ENCODE assay signal across 13 cellular contexts in genomic region chr7:2468227-2468626, GRCh38. TPM values are rescaled to one million over a fixed set of nuclear protein-coding genes. Genes with fewer than 3 reads are reported as not detected.
DNase-seq lines count a peak whose midpoint lies in the region; ATAC-seq and TF ChIP-seq lines count a peak whose summit lies in the region.
"Had no signal": no experiment of that assay in that cellular context is flagged by ENCODE, and none has a peak within 500 bp of the region (broad histone marks: within the 10 kb centered on the region; RNA-seq: fewer than 3 reads in every experiment).

No MANE protein-coding gene starts in this region.

- no peak for ATAC-seq in SK-N-SH treated with all-trans-retinoic acid at 6 μM for 48 hours
- ATAC-seq in IMR-90 (ENCODE audit: low read depth), result no peak
- ATAC-seq in upper lobe of right lung, result no peak

- H3K36me3 Mint-ChIP-seq in endodermal cell (ENCODE audit: low read depth), result no peaks in the 10 kb centered on the region
- H3K36me3 Mint-ChIP-seq: CD4-positive, alpha-beta memory T cell had no signal

- H3K79me1 ChIP-seq in IMR-90 (ENCODE audit: low read depth in 1 of 2, low read length in 2 of 2), result no peaks in the 10 kb centered on the region

- no peaks in the 10 kb centered on the region for H3K9me1 ChIP-seq in IMR-90 (ENCODE audit: insufficient read depth, low read length)

- no peak overlapping the region for H4K5ac ChIP-seq in IMR-90 (ENCODE audit: low read depth, low read length)

- no peak for TF ChIP-seq POLR2A in IMR-90 (IDR thresholded peaks at IDR 0.05; ENCODE audit: low read depth, low read length)

- no peaks in the 10 kb centered on the region for H3K27me3 ChIP-seq in SK-N-SH (ENCODE audit: insufficient read depth)
- peaks cover 3% of the 10 kb centered on the region; the same call in 1 of the 2 replicates for H3K27me3 ChIP-seq in IMR-90 (ENCODE audit: control insufficient read depth, insufficient read depth, low read length)
- no peaks in the 10 kb centered on the region for H3K27me3 ChIP-seq in endodermal cell (ENCODE audit: control insufficient read depth, insufficient read depth, low read length, poor library complexity, severe bottlenecking)
- H3K27me3 ChIP-seq in parathyroid adenoma (ENCODE audit: control insufficient read depth, insufficient read depth, low read length), result no peaks in the 10 kb centered on the region
- H3K27me3 ChIP-seq in upper lobe of right lung, result no peaks in the 10 kb centered on the region
- H3K27me3 ChIP-seq: BE2C had no signal

- H3K9ac ChIP-seq in SK-N-SH (no peak overlapping the region), IMR-90 (ENCODE audit: low read depth, low read length) (no peak overlapping the region), endodermal cell (ENCODE audit: extremely low read depth, low read length, poor library complexity, severe bottlenecking) (no peak overlapping the region), parathyroid adenoma (no peak overlapping the region)

- DNase-seq in SK-N-SH, result peak; percentile 29
- DNase-seq in IMR-90, result no peak
- DNase-seq in endodermal cell, result peak; percentile 47
- no peak for DNase-seq in A172 (ENCODE audit: low spot score)
- no peak for DNase-seq in upper lobe of right lung
- DNase-seq in NCI-H1417 (lab: John Stamatoyannopoulos, UW), result no peak
- DNase-seq: GF-D8 had no signal

- H2AFZ ChIP-seq in SK-N-SH (ENCODE audit: low read depth) (no peak overlapping the region), IMR-90 (replicated peaks; ENCODE audit: low read length, poor library complexity) (no peak overlapping the region), parathyroid adenoma (no peak overlapping the region)

- dilution Hi-C loops in IMR-90 (cut with HindIII; ENCODE audit: low sequenced_read_pairs, unreplicated experiment), result no loop called here

- no peak overlapping the region for H3K4ac ChIP-seq in IMR-90 (ENCODE audit: low read depth, low read length)

- H3K9me3 Mint-ChIP-seq in endodermal cell, result no peaks in the 10 kb centered on the region
- H3K9me3 Mint-ChIP-seq: CD4-positive, alpha-beta memory T cell had no signal

- no peak overlapping the region for H3K27ac Mint-ChIP-seq in endodermal cell

- TF ChIP-seq EP300 in SK-N-SH (IDR thresholded peaks at IDR 0.05; ENCODE audit: borderline replicate concordance in 1 of 2, low read depth in 1 of 2, low read length in 1 of 2), result no peak

- no peak overlapping the region for H3K4me3 Mint-ChIP-seq in endodermal cell

- no peak overlapping the region for H3K56ac ChIP-seq in IMR-90 (ENCODE audit: extremely low read depth, insufficient read depth, low read length)

- WGBS in SK-N-SH (ENCODE audit: low lambda C conversion rate), result 63% methylated on average over 6 of the region's 7 CpGs
- 62% methylated on average over 3 of the region's 7 CpGs; no CpG with 5 or more reads in 1 of the 2 experiments for WGBS in IMR-90 (ENCODE audit: extremely low coverage in 2 of 2, insufficient read length in 1 of 2), 2 experiments
- 88 to 100% methylated on average over 1 to 7 of the region's 7 CpGs for WGBS in endodermal cell (ENCODE audit: insufficient coverage in 1 of 2, insufficient read length in 1 of 2), 2 experiments

- H3K9me3 ChIP-seq in SK-N-SH, result no peaks in the 10 kb centered on the region
- peaks cover 3% of the 10 kb centered on the region for H3K9me3 ChIP-seq in IMR-90 (ENCODE audit: control insufficient read depth, insufficient read depth, low read length)
- no peaks in the 10 kb centered on the region for H3K9me3 ChIP-seq in endodermal cell (ENCODE audit: control insufficient read depth, low read length)
- no peaks in the 10 kb centered on the region for H3K9me3 ChIP-seq in parathyroid adenoma (ENCODE audit: control insufficient read depth, low read length)
- H3K9me3 ChIP-seq in upper lobe of right lung, result no peaks in the 10 kb centered on the region
- H3K9me3 ChIP-seq: BE2C had no signal

- H3K4me1 ChIP-seq in SK-N-SH (ENCODE audit: control insufficient read depth in 1 of 2, insufficient read depth in 2 of 2, low read depth in 1 of 2, low read length in 1 of 2), result 0 out of 4 replicates have a peak, but pooled peaks cover 0 to 5% of the 10 kb centered on the region in 2 experiments
- peaks cover 6% of the 10 kb centered on the region; the same call in 1 of the 2 replicates for H3K4me1 ChIP-seq in IMR-90 (ENCODE audit: control insufficient read depth, insufficient read depth, low read length)
- no peaks in the 10 kb centered on the region for H3K4me1 ChIP-seq in endodermal cell (ENCODE audit: control insufficient read depth, insufficient read depth, low read length)
- peaks cover 7% of the 10 kb centered on the region for H3K4me1 ChIP-seq in parathyroid adenoma
- peaks cover 7% of the 10 kb centered on the region for H3K4me1 ChIP-seq in upper lobe of right lung

- H3K23ac ChIP-seq in IMR-90 (ENCODE audit: low read depth, low read length), result no peak overlapping the region

- H3K36me3 ChIP-seq in SK-N-SH (replicated peaks in 1 of 2; ENCODE audit: control insufficient read depth in 1 of 2, insufficient read depth in 2 of 2, low read length in 1 of 2), result no peaks in the 10 kb centered on the region
- no peaks in the 10 kb centered on the region for H3K36me3 ChIP-seq in IMR-90 (ENCODE audit: control insufficient read depth, insufficient read depth, low read length)
- H3K36me3 ChIP-seq in endodermal cell (ENCODE audit: control insufficient read depth, insufficient read depth, low read length), result no peaks in the 10 kb centered on the region
- H3K36me3 ChIP-seq in parathyroid adenoma (ENCODE audit: control insufficient read depth, insufficient read depth, low read length), result no peaks in the 10 kb centered on the region
- H3K36me3 ChIP-seq in upper lobe of right lung, result no peaks in the 10 kb centered on the region
- H3K36me3 ChIP-seq: BE2C had no signal

- in situ Hi-C loops in IMR-90 (cut with MboI; ENCODE audit: low sequenced_read_pairs), result no loop called here

- no peak overlapping the region for H2BK20ac ChIP-seq in IMR-90 (ENCODE audit: low read depth, low read length)

- POLR2A ChIA-PET in SK-N-SH (lab: Yijun Ruan, JAX) (interaction anchor here (0.7 to 1.2 kb wide), 3 partner anchors 16 to 114 kb away, joined by 3 to 4 read pairs (median 3); no protein-coding TSS in a partner anchor), IMR-90 (lab: Charles Lee; ENCODE audit: unreplicated experiment) (no interaction called here)

- H4K8ac ChIP-seq in IMR-90 (ENCODE audit: low read depth in 2 of 2, low read length in 2 of 2), result no peak overlapping the region

- no peak for TF ChIP-seq CTCF in SK-N-SH (IDR thresholded peaks at IDR 0.05)
- no peak for TF ChIP-seq CTCF in IMR-90 (conservative IDR thresholded peaks at IDR 0.05; ENCODE audit: low read depth, low read length)
- no peak for TF ChIP-seq CTCF in endodermal cell (conservative IDR thresholded peaks at IDR 0.05)
- TF ChIP-seq CTCF in parathyroid adenoma (IDR thresholded peaks at IDR 0.05), result no peak
- no peak for TF ChIP-seq CTCF in upper lobe of right lung (IDR thresholded peaks at IDR 0.05)

- H2BK15ac ChIP-seq in IMR-90 (ENCODE audit: low read depth, low read length), result no peak overlapping the region

- no peak overlapping the region for H3K18ac ChIP-seq in IMR-90 (ENCODE audit: low read depth, low read length)

- H3K4me1 Mint-ChIP-seq in endodermal cell, result peaks cover 5% of the 10 kb centered on the region

- H4K20me1 ChIP-seq in SK-N-SH (ENCODE audit: insufficient read depth) (no peaks in the 10 kb centered on the region), IMR-90 (ENCODE audit: insufficient read depth, low read length) (no peaks in the 10 kb centered on the region)

- BruUV-seq in IMR-90 (replicated peaks; lab: Mats Ljungman, UMichigan), result no TSS peak

- intact Hi-C loops in IMR-90 (cut with micrococcal nuclease), result loop anchor here (2.0 to 5.0 kb wide), 2 partner anchors 17 to 221 kb away; no protein-coding TSS in a partner anchor
- intact Hi-C loops in upper lobe of right lung (cut with DNase I), result no loop called here

- no peak overlapping the region for H4K91ac ChIP-seq in IMR-90 (ENCODE audit: insufficient read depth, low read depth, low read length)

- no peak overlapping the region for H2BK120ac ChIP-seq in IMR-90 (ENCODE audit: low read depth, low read length)

- H3K14ac ChIP-seq in IMR-90 (replicated peaks; ENCODE audit: low read depth, low read length), result no peak overlapping the region

- peak overlapping the region; percentile 58 for H2AK9ac ChIP-seq in IMR-90 (replicated peaks; ENCODE audit: low read depth, low read length, poor library complexity)

- H3K4me2 ChIP-seq in SK-N-SH, result no peak overlapping the region
- H3K4me2 ChIP-seq in IMR-90 (ENCODE audit: low read depth, low read length), result no peak overlapping the region
- H3K4me2 ChIP-seq in parathyroid adenoma (ENCODE audit: low read length), result no peak overlapping the region

- H2AK5ac ChIP-seq in IMR-90 (ENCODE audit: low read depth, low read length), result no peak overlapping the region

- no peaks in the 10 kb centered on the region for H3K9me2 ChIP-seq in SK-N-SH

- TF ChIP-seq RAD21 in SK-N-SH (IDR thresholded peaks at IDR 0.05; ENCODE audit: low read length) (no peak), IMR-90 (IDR thresholded peaks at IDR 0.05; ENCODE audit: low read length) (no peak)

- CTCF ChIA-PET in SK-N-SH (lab: Yijun Ruan, JAX) (interaction anchor here (0.5 to 13.9 kb wide), 71 partner anchors 9 to 889 kb away, joined by 3 to 270 read pairs (median 4); partner anchors contain the start of genes CHST12 and TTYH3), IMR-90 (lab: Yijun Ruan, JAX) (interaction anchor here (0.5 to 2.6 kb wide), 12 partner anchors 8 to 185 kb away, joined by 3 to 20 read pairs (median 4); no protein-coding TSS in a partner anchor)

- H3F3A ChIP-seq in SK-N-SH (replicated peaks; ENCODE audit: insufficient read depth), result peaks cover 7% of the 10 kb centered on the region

- H3K27ac ChIP-seq in SK-N-SH (ENCODE audit: low read depth in 2 of 2, low read length in 1 of 2), result no peak overlapping the region
- no peak overlapping the region for H3K27ac ChIP-seq in IMR-90 (ENCODE audit: insufficient read depth, low read length)
- no peak overlapping the region for H3K27ac ChIP-seq in endodermal cell (ENCODE audit: low read depth, low read length)
- peak overlapping the region; percentile 62 for H3K27ac ChIP-seq in parathyroid adenoma
- no peak overlapping the region for H3K27ac ChIP-seq in upper lobe of right lung
- H3K27ac ChIP-seq: C4-2B had no signal

- H3K79me2 ChIP-seq in SK-N-SH (ENCODE audit: insufficient read depth), result no peaks in the 10 kb centered on the region
- no peaks in the 10 kb centered on the region for H3K79me2 ChIP-seq in parathyroid adenoma

- H3K27me3 Mint-ChIP-seq in endodermal cell (ENCODE audit: insufficient read depth), result no peaks in the 10 kb centered on the region

- H3K4me3 ChIP-seq in SK-N-SH (ENCODE audit: low read depth in 2 of 2, low read length in 1 of 2) (no peak overlapping the region), IMR-90 (ENCODE audit: insufficient read depth, low read depth, low read length) (no peak overlapping the region), endodermal cell (ENCODE audit: low read length) (no peak overlapping the region), parathyroid adenoma (ENCODE audit: low read depth, low read length) (no peak overlapping the region), upper lobe of right lung (no peak overlapping the region)

- no peak overlapping the region for H2BK5ac ChIP-seq in IMR-90 (ENCODE audit: low read depth, low read length, poor library complexity, severe bottlenecking)

RNA-seq across cellular contexts. Expression of gene GRIFIN, which starts 8.0 kb away (rescaled TPM):
- polyA plus RNA-seq in SK-N-SH (2012; rRNA removed), result not detected in 2 replicates
- polyA plus RNA-seq in SK-N-SH (2012; cell fraction: cytosol; rRNA removed), result not detected in 2 replicates
- not detected in 2 replicates for polyA plus RNA-seq in SK-N-SH (2012; cell fraction: nucleus; rRNA removed)
- not detected in 2 replicates for total RNA-seq in IMR-90 (2012; rRNA removed)
- not detected in 2 replicates for polyA plus RNA-seq in IMR-90 (2012; rRNA removed)
- not detected in 2 replicates for polyA plus RNA-seq in IMR-90 (2012; cell fraction: cytosol; rRNA removed)
- polyA plus RNA-seq in IMR-90 (2012; cell fraction: nucleus; rRNA removed; ENCODE audit: low replicate concordance), result not detected in 2 replicates
- total RNA-seq in endodermal cell, result not detected
- polyA plus RNA-seq in endodermal cell (2013, experiment 1 of 2), result not detected
- not detected for polyA plus RNA-seq in endodermal cell (2013, experiment 2 of 2)
- total RNA-seq in A172 (2014; rRNA removed; shearing (Covaris generic)), result not detected in 2 replicates
- total RNA-seq in upper lobe of right lung, result not detected
- total RNA-seq: CD4-positive, alpha-beta memory T cell; HT1080 had no signal
- polyA plus RNA-seq: CD4-positive, alpha-beta memory T cell had no signal

RNA-seq across cellular contexts. Expression of gene LFNG, which starts 51.3 kb away (rescaled TPM):
- 7.6 and 9.4 TPM in 2 replicates for polyA plus RNA-seq in SK-N-SH (2012; rRNA removed)
- polyA plus RNA-seq in SK-N-SH (2012; cell fraction: cytosol; rRNA removed), result 3.5 and 5.9 TPM in 2 replicates
- polyA plus RNA-seq in SK-N-SH (2012; cell fraction: nucleus; rRNA removed), result 13.3 and 14.4 TPM in 2 replicates
- total RNA-seq in IMR-90 (2012; rRNA removed), result 1.4 and 1.8 TPM in 2 replicates
- polyA plus RNA-seq in IMR-90 (2012; rRNA removed), result 5.1 and 5.3 TPM in 2 replicates
- polyA plus RNA-seq in IMR-90 (2012; cell fraction: cytosol; rRNA removed), result 3.8 and 5.3 TPM in 2 replicates
- 11.2 and 22.5 TPM in 2 replicates for polyA plus RNA-seq in IMR-90 (2012; cell fraction: nucleus; rRNA removed; ENCODE audit: low replicate concordance)
- 10 to 100 TPM; 16.0 to 47.2 TPM for total RNA-seq in endodermal cell
- polyA plus RNA-seq in endodermal cell (2013, experiment 1 of 2), result 54.6 TPM
- 43.4 TPM for polyA plus RNA-seq in endodermal cell (2013, experiment 2 of 2)
- 21.2 and 32.5 TPM in 2 replicates for total RNA-seq in A172 (2014; rRNA removed; shearing (Covaris generic))
- 35.4 TPM for total RNA-seq in upper lobe of right lung

Comparison
In these comparisons a context has a peak if more than half of its experiments do, and no peak if none do; other contexts are left out.
1. DNase-seq: peak in SK-N-SH (single experiment) and endodermal cell (single experiment); none in IMR-90 (single experiment), A172 (single experiment), upper lobe of right lung (single experiment) and NCI-H1417 (0 of 3).